Comparison of ENCODE assay signal across 13 cellular contexts in genomic region chr2:70541481-70542020, GRCh38. TPM values are rescaled to one million over a fixed set of nuclear protein-coding genes. Genes with fewer than 3 reads are reported as not detected.
A peak's percentile ranks its signal among the peaks of the same experiment; 100 is the strongest.
DNase-seq lines count a peak whose midpoint lies in the region; ATAC-seq and TF ChIP-seq lines count a peak whose summit lies in the region.
"Had no signal": no experiment of that assay in that cellular context is flagged by ENCODE, and none has a peak within 500 bp of the region (broad histone marks: within the 10 kb centered on the region; RNA-seq: fewer than 3 reads in every experiment).

No MANE protein-coding gene starts in this region.

- WGBS in SK-N-SH (ENCODE audit: low lambda C conversion rate), result 43% methylated on average over 8 of the region's 8 CpGs

- peaks cover 2% of the 10 kb centered on the region for H3K4me1 Mint-ChIP-seq in activated naive CD8-positive, alpha-beta T cell treated with anti-CD3 and anti-CD28 coated beads, Interleukin-2, amount 50 U/mL, for 24 hours
- H3K4me1 Mint-ChIP-seq: CD4-positive, CD25-positive, alpha-beta regulatory T cell had no signal

- H3K9me3 Mint-ChIP-seq in activated naive CD8-positive, alpha-beta T cell treated with anti-CD3 and anti-CD28 coated beads, Interleukin-2, amount 50 U/mL, for 24 hours, result no peaks in the 10 kb centered on the region
- H3K9me3 Mint-ChIP-seq: CD4-positive, CD25-positive, alpha-beta regulatory T cell had no signal

- no peak overlapping the region for H2AFZ ChIP-seq in SK-N-SH (ENCODE audit: low read depth)
- H2AFZ ChIP-seq: parathyroid adenoma had no signal

- no peak overlapping the region for H3K27ac ChIP-seq in SK-N-SH (ENCODE audit: low read depth in 2 of 2, low read length in 1 of 2)
- H3K27ac ChIP-seq: parathyroid adenoma had no signal

- no peaks in the 10 kb centered on the region for H3K36me3 Mint-ChIP-seq in activated naive CD8-positive, alpha-beta T cell treated with anti-CD3 and anti-CD28 coated beads, Interleukin-2, amount 50 U/mL, for 24 hours (ENCODE audit: low read depth)
- H3K36me3 Mint-ChIP-seq: CD4-positive, CD25-positive, alpha-beta regulatory T cell had no signal

- POLR2A ChIA-PET in SK-N-SH (lab: Yijun Ruan, JAX), result no interaction called here

- H3K9me2 ChIP-seq in SK-N-SH, result no peaks in the 10 kb centered on the region

- H3K79me2 ChIP-seq in SK-N-SH (ENCODE audit: insufficient read depth), result no peaks in the 10 kb centered on the region
- H3K79me2 ChIP-seq: parathyroid adenoma had no signal

- TF ChIP-seq CTCF in SK-N-SH (IDR thresholded peaks at IDR 0.05), result no peak

- peak; percentile 82 for DNase-seq in DMS 273 treated with DMSO at 0.1 percent for 48 hours (lab: John Stamatoyannopoulos, UW)
- DNase-seq in anterior cingulate cortex (lab: John Stamatoyannopoulos, UW), result peak in 33 of 58 donors; percentile 7 to 68 (median 37)
- DNase-seq in medulla oblongata (ENCODE audit: extremely low spot score), result peak; percentile 75
- DNase-seq in SK-N-SH, result no peak
- DNase-seq in NCI-H2081 treated with DMSO at 0.1 percent for 48 hours (lab: John Stamatoyannopoulos, UW), result no peak
- DNase-seq in activated naive CD8-positive, alpha-beta T cell treated with anti-CD3 and anti-CD28 coated beads, Interleukin-2, amount 50 U/mL, for 24 hours, result no peak
- DNase-seq: activated CD4-positive, alpha-beta T cell treated with anti-CD3 and anti-CD28 coated beads for 1 hour; CD4-positive, CD25-positive, alpha-beta regulatory T cell; stimulated activated naive CD8-positive, alpha-beta T cell treated with anti-CD3 and anti-CD28 coated beads, Interleukin-15, Interleukin-2, amounts not matched to agents 100 U/mL and 50 U/mL, for 24 hours had no signal

- peaks cover 2% of the 10 kb centered on the region for H3K27me3 Mint-ChIP-seq in activated naive CD8-positive, alpha-beta T cell treated with anti-CD3 and anti-CD28 coated beads, Interleukin-2, amount 50 U/mL, for 24 hours

- CTCF ChIA-PET in SK-N-SH (lab: Yijun Ruan, JAX), result interaction anchor here (1.2 kb wide), 1 partner anchor 11 kb away, joined by 3 read pairs; no protein-coding TSS in a partner anchor

- no peak for ATAC-seq in activated naive CD8-positive, alpha-beta T cell treated with anti-CD3 and anti-CD28 coated beads, Interleukin-2, amount 50 U/mL, for 24 hours
- no peak for ATAC-seq in HG03521 (IDR thresholded peaks at IDR 0.05; ENCODE audit: unreplicated experiment)
- ATAC-seq: left lobe of liver; stimulated activated naive CD8-positive, alpha-beta T cell treated with anti-CD3 and anti-CD28 coated beads, Interleukin-15, Interleukin-2, amounts not matched to agents 100 U/mL and 50 U/mL, for 24 hours had no signal

- H3K4me3 Mint-ChIP-seq in activated naive CD8-positive, alpha-beta T cell treated with anti-CD3 and anti-CD28 coated beads, Interleukin-2, amount 50 U/mL, for 24 hours, result no peak overlapping the region
- H3K4me3 Mint-ChIP-seq: CD4-positive, CD25-positive, alpha-beta regulatory T cell had no signal

- no peaks in the 10 kb centered on the region for H3K36me3 ChIP-seq in SK-N-SH (replicated peaks in 1 of 2; ENCODE audit: control insufficient read depth in 1 of 2, insufficient read depth in 2 of 2, low read length in 1 of 2)

- H3K9me3 ChIP-seq in SK-N-SH, result no peaks in the 10 kb centered on the region

- H3K27ac Mint-ChIP-seq in activated naive CD8-positive, alpha-beta T cell treated with anti-CD3 and anti-CD28 coated beads, Interleukin-2, amount 50 U/mL, for 24 hours, result no peak overlapping the region

- no peak overlapping the region for H3K4me3 ChIP-seq in SK-N-SH (ENCODE audit: low read depth in 2 of 2, low read length in 1 of 2)

- TF ChIP-seq EP300 in Ishikawa (IDR thresholded peaks at IDR 0.05; ENCODE audit: borderline replicate concordance) (no peak), SK-N-SH (IDR thresholded peaks at IDR 0.05; ENCODE audit: borderline replicate concordance in 1 of 2, low read depth in 1 of 2, low read length in 1 of 2) (no peak)

- peaks cover 12% of the 10 kb centered on the region; the same call in 1 of the 2 replicates for H3K27me3 ChIP-seq in SK-N-SH (ENCODE audit: insufficient read depth)

- H3K4me1 ChIP-seq in SK-N-SH (ENCODE audit: control insufficient read depth in 1 of 2, insufficient read depth in 2 of 2, low read depth in 1 of 2, low read length in 1 of 2), result no peaks in the 10 kb centered on the region
- H3K4me1 ChIP-seq: parathyroid adenoma had no signal

- no peaks in the 10 kb centered on the region for H3F3A ChIP-seq in SK-N-SH (replicated peaks; ENCODE audit: insufficient read depth)

- no peak overlapping the region for H3K9ac ChIP-seq in SK-N-SH
- H3K9ac ChIP-seq: parathyroid adenoma had no signal

- TF ChIP-seq RAD21 in Ishikawa (IDR thresholded peaks at IDR 0.05; ENCODE audit: low read depth) (0 out of 2 replicates have a peak, but pooled peaks have one; percentile 0), SK-N-SH (IDR thresholded peaks at IDR 0.05; ENCODE audit: low read length) (no peak)

- H4K20me1 ChIP-seq in SK-N-SH (ENCODE audit: insufficient read depth), result no peaks in the 10 kb centered on the region

- H3K4me2 ChIP-seq in SK-N-SH, result no peak overlapping the region

TF ChIP-seq in Ishikawa, 13 proteins besides CTCF, POLR2A, EP300 and RAD21 (continues in another document):
- no peak for TF ChIP-seq CEBPB (IDR thresholded peaks at IDR 0.05)
- TF ChIP-seq TCF12 (IDR thresholded peaks at IDR 0.05; ENCODE audit: low read depth), result peak; percentile 66
- no peak for TF ChIP-seq EGR1 (IDR thresholded peaks at IDR 0.05)
- TF ChIP-seq FOXM1 (IDR thresholded peaks at IDR 0.05; ENCODE audit: borderline replicate concordance, low read depth), result no peak
- 0 out of 2 replicates have a peak, but pooled peaks have one; percentile 29 for TF ChIP-seq YY1 (IDR thresholded peaks at IDR 0.05; ENCODE audit: low read depth)
- no peak for TF ChIP-seq TAF1 (IDR thresholded peaks at IDR 0.05; ENCODE audit: low read depth)
- TF ChIP-seq MAX (IDR thresholded peaks at IDR 0.05), result peak; percentile 47
- TF ChIP-seq CREB1 (IDR thresholded peaks at IDR 0.05; ENCODE audit: low read depth), result no peak
- TF ChIP-seq NFIC (IDR thresholded peaks at IDR 0.05), result peak; percentile 63
- TF ChIP-seq TEAD4 (IDR thresholded peaks at IDR 0.05), result peak; percentile 55

TF ChIP-seq in SK-N-SH, 30 proteins besides CTCF, POLR2A, EP300 and RAD21 (continues in another document):
- no peak for TF ChIP-seq ZBTB33 (IDR thresholded peaks at IDR 0.05; ENCODE audit: borderline replicate concordance, low read depth)
- TF ChIP-seq RFX5 (IDR thresholded peaks at IDR 0.05; ENCODE audit: low read length), result no peak
- TF ChIP-seq USF1 (IDR thresholded peaks at IDR 0.05; ENCODE audit: borderline replicate concordance, low read depth), result no peak
- no peak for TF ChIP-seq RCOR1 (IDR thresholded peaks at IDR 0.05; ENCODE audit: low read length)
- TF ChIP-seq REST (IDR thresholded peaks at IDR 0.05; ENCODE audit: low read depth, low read length), result no peak
- TF ChIP-seq GABPA (IDR thresholded peaks at IDR 0.05; ENCODE audit: low read depth), result no peak
- no peak for TF ChIP-seq MXI1 (IDR thresholded peaks at IDR 0.05; ENCODE audit: low read depth, low read length)

RNA-seq across cellular contexts. Expression of gene TGFA, which starts 12.1 kb away (rescaled TPM):
- polyA plus RNA-seq in SK-N-SH (2012; rRNA removed), result not detected in 2 replicates
- polyA plus RNA-seq in SK-N-SH (2012; cell fraction: cytosol; rRNA removed), result 0.01 TPM in 1 of 2 replicates, not detected in the other
- polyA plus RNA-seq in SK-N-SH (2012; cell fraction: nucleus; rRNA removed), result not detected in 2 replicates

Comparison
In these comparisons a context has a peak if more than half of its experiments do, and no peak if none do; other contexts are left out.
1. DNase-seq: peak in DMS 273 treated with DMSO at 0.1 percent for 48 hours (single experiment), anterior cingulate cortex (33 of 58) and medulla oblongata (single experiment); none in SK-N-SH (single experiment), NCI-H2081 treated with DMSO at 0.1 percent for 48 hours (single experiment) and activated naive CD8-positive, alpha-beta T cell treated with anti-CD3 and anti-CD28 coated beads, Interleukin-2, amount 50 U/mL, for 24 hours (single experiment).